ENCODE assay signal across 17 cellular contexts in the genomic region with DNA sequence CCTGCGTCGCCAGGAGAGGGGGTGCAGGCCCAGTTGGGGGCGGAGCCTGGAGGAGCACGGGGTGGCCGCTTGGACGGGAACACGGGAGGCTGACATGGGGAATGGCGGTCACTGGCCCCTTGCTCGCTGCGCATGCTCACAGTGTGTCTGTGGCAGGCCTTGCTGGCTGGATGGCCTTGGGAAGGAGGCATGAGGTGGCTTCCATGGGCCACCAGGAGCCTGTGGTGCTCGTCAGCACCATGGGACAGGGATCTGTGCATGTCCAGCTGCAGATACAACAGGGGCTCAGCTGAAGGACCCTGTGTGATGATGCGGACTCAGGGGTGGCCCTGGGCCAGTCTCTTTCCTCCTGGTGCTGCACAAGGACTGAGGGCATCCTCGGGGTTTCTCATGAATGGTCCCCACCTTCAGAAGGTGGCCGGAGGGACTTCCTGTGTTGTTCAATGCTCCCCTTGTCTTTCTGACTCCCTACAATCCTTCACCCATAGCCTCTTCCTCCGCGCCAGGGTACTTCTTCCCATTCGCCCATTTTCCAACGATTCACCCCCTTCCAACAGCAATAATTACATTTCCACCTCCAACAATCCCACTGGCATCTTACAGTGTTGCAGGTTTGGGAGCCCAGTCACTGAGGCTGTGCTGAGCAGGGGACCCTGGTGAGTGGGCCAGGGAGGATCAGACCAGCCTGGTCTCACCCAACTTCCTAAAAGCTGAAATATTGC. TPM values are rescaled to one million over a fixed set of nuclear protein-coding genes. Genes with fewer than 3 reads are reported as not detected.
DNase-seq lines count a peak whose midpoint lies in the region; ATAC-seq and TF ChIP-seq lines count a peak whose summit lies in the region.
"Had no signal": no experiment of that assay in that cellular context is flagged by ENCODE, and none has a peak within 500 bp of the region (broad histone marks: within the 10 kb centered on the region; RNA-seq: fewer than 3 reads in every experiment).

No MANE protein-coding gene starts in this region.

- no peaks in the 10 kb centered on the region for H3K79me2 ChIP-seq in neural progenitor cell (ENCODE audit: low read depth)

- no peak for ATAC-seq in GM21619 (IDR thresholded peaks at IDR 0.05; ENCODE audit: unreplicated experiment)
- ATAC-seq: CD8-positive, alpha-beta T cell; effector memory CD8-positive, alpha-beta T cell had no signal

- H2AFZ ChIP-seq in neural progenitor cell (replicated peaks), result no peak overlapping the region

- no peak overlapping the region for H3K27ac Mint-ChIP-seq in activated T-cell treated with anti-CD3 and anti-CD28 coated beads, Interleukin-2, amount 50 U/mL, for 24 hours
- H3K27ac Mint-ChIP-seq in HFFc6 (no peak overlapping the region), neural progenitor cell (peak overlapping the region; percentile 72), nephron progenitor cell (no peak overlapping the region)
- H3K27ac Mint-ChIP-seq in activated T-helper 2 cell treated with anti-CD3 and anti-CD28 coated beads, Interferon-gamma antibody, Interleukin-2, Interleukin-4, amounts not matched to agents 10 μg/mL and 5 μg/mL and 100 μg/mL, durations not matched to agents 14 hours and 24 hours and 36 hours, result peak overlapping the region; percentile 5
- H3K27ac Mint-ChIP-seq: CD8-positive, alpha-beta T cell had no signal

- TF ChIP-seq CTCF in HFFc6 (IDR thresholded peaks at IDR 0.05) (peak; percentile 61), neural progenitor cell (IDR thresholded peaks at IDR 0.05) (no peak), nephron progenitor cell (IDR thresholded peaks at IDR 0.05) (no peak), transverse colon (IDR thresholded peaks at IDR 0.05) (no peak)

- H3K4me3 ChIP-seq in neural progenitor cell (no peak overlapping the region), transverse colon (no peak overlapping the region)
- H3K4me3 ChIP-seq: prostate gland had no signal

- peaks cover 5% of the 10 kb centered on the region for H3K9me3 Mint-ChIP-seq in activated T-cell treated with anti-CD3 and anti-CD28 coated beads, Interleukin-2, amount 50 U/mL, for 24 hours
- H3K9me3 Mint-ChIP-seq in HFFc6 (peaks cover 14% of the 10 kb centered on the region), neural progenitor cell (peaks cover 13% of the 10 kb centered on the region), nephron progenitor cell (peaks cover 31% of the 10 kb centered on the region)
- H3K9me3 Mint-ChIP-seq in activated T-helper 2 cell treated with anti-CD3 and anti-CD28 coated beads, Interferon-gamma antibody, Interleukin-2, Interleukin-4, amounts not matched to agents 10 μg/mL and 5 μg/mL and 100 μg/mL, durations not matched to agents 14 hours and 24 hours and 36 hours, result peaks cover 17% of the 10 kb centered on the region
- H3K9me3 Mint-ChIP-seq: CD8-positive, alpha-beta T cell had no signal

- H3K4me1 Mint-ChIP-seq in activated T-cell treated with anti-CD3 and anti-CD28 coated beads, Interleukin-2, amount 50 U/mL, for 24 hours (ENCODE audit: low read depth), result peaks cover 72% of the 10 kb centered on the region
- H3K4me1 Mint-ChIP-seq in HFFc6 (ENCODE audit: low read depth), result peaks cover 23% of the 10 kb centered on the region
- peaks cover 63% of the 10 kb centered on the region for H3K4me1 Mint-ChIP-seq in activated T-helper 2 cell treated with anti-CD3 and anti-CD28 coated beads, Interferon-gamma antibody, Interleukin-2, Interleukin-4, amounts not matched to agents 10 μg/mL and 5 μg/mL and 100 μg/mL, durations not matched to agents 14 hours and 24 hours and 36 hours (ENCODE audit: low read depth)
- no peaks in the 10 kb centered on the region for H3K4me1 Mint-ChIP-seq in neural progenitor cell
- H3K4me1 Mint-ChIP-seq in nephron progenitor cell, result peaks cover 8% of the 10 kb centered on the region

- no peak overlapping the region for H3K27ac ChIP-seq in neural progenitor cell
- no peak overlapping the region for H3K27ac ChIP-seq in transverse colon
- H3K27ac ChIP-seq: prostate gland had no signal

- no peaks in the 10 kb centered on the region for H3K9me3 ChIP-seq in neural progenitor cell (ENCODE audit: low read depth)
- H3K9me3 ChIP-seq in transverse colon, result no peaks in the 10 kb centered on the region
- H3K9me3 ChIP-seq: prostate gland had no signal

- H4K20me1 ChIP-seq in neural progenitor cell (ENCODE audit: low read depth), result no peaks in the 10 kb centered on the region

- no peak for TF ChIP-seq EP300 in transverse colon (IDR thresholded peaks at IDR 0.05; ENCODE audit: low read depth)

- no peak overlapping the region for H3K9ac ChIP-seq in neural progenitor cell

- H3K4me1 ChIP-seq in neural progenitor cell (no peaks in the 10 kb centered on the region), transverse colon (peaks cover 0 to 20% (median 11%) of the 10 kb centered on the region in 4 donors)
- H3K4me1 ChIP-seq: prostate gland had no signal

- no peaks in the 10 kb centered on the region for H3F3A ChIP-seq in neural progenitor cell (ENCODE audit: low read depth)

- H3K27me3 ChIP-seq in neural progenitor cell, result no peaks in the 10 kb centered on the region
- no peaks in the 10 kb centered on the region for H3K27me3 ChIP-seq in transverse colon

- H3K4me2 ChIP-seq in neural progenitor cell, result no peak overlapping the region

- H3K36me3 Mint-ChIP-seq in activated T-cell treated with anti-CD3 and anti-CD28 coated beads, Interleukin-2, amount 50 U/mL, for 24 hours (ENCODE audit: low read depth), result peaks cover 26% of the 10 kb centered on the region
- H3K36me3 Mint-ChIP-seq in HFFc6 (ENCODE audit: low read depth) (peaks cover 26% of the 10 kb centered on the region), neural progenitor cell (no peaks in the 10 kb centered on the region), nephron progenitor cell (ENCODE audit: low read depth) (no peaks in the 10 kb centered on the region)
- peaks cover 58% of the 10 kb centered on the region for H3K36me3 Mint-ChIP-seq in activated T-helper 2 cell treated with anti-CD3 and anti-CD28 coated beads, Interferon-gamma antibody, Interleukin-2, Interleukin-4, amounts not matched to agents 10 μg/mL and 5 μg/mL and 100 μg/mL, durations not matched to agents 14 hours and 24 hours and 36 hours (ENCODE audit: low read depth)

- H3K4me3 Mint-ChIP-seq in activated T-cell treated with anti-CD3 and anti-CD28 coated beads, Interleukin-2, amount 50 U/mL, for 24 hours, result no peak overlapping the region
- H3K4me3 Mint-ChIP-seq in HFFc6 (no peak overlapping the region), neural progenitor cell (no peak overlapping the region), nephron progenitor cell (no peak overlapping the region)
- H3K4me3 Mint-ChIP-seq in activated T-helper 2 cell treated with anti-CD3 and anti-CD28 coated beads, Interferon-gamma antibody, Interleukin-2, Interleukin-4, amounts not matched to agents 10 μg/mL and 5 μg/mL and 100 μg/mL, durations not matched to agents 14 hours and 24 hours and 36 hours (ENCODE audit: low read depth), result no peak overlapping the region
- H3K4me3 Mint-ChIP-seq: CD8-positive, alpha-beta T cell had no signal

- WGBS in transverse colon (ENCODE audit: low coverage in 1 of 2), 2 donors, result 89 to 97% methylated on average over 5 to 18 of the region's 18 CpGs

- H3K27me3 Mint-ChIP-seq in activated T-cell treated with anti-CD3 and anti-CD28 coated beads, Interleukin-2, amount 50 U/mL, for 24 hours, result no peaks in the 10 kb centered on the region
- peaks cover 8% of the 10 kb centered on the region for H3K27me3 Mint-ChIP-seq in HFFc6 (ENCODE audit: insufficient read depth)
- no peaks in the 10 kb centered on the region for H3K27me3 Mint-ChIP-seq in activated T-helper 2 cell treated with anti-CD3 and anti-CD28 coated beads, Interferon-gamma antibody, Interleukin-2, Interleukin-4, amounts not matched to agents 10 μg/mL and 5 μg/mL and 100 μg/mL, durations not matched to agents 14 hours and 24 hours and 36 hours (ENCODE audit: low read depth)
- H3K27me3 Mint-ChIP-seq in neural progenitor cell (ENCODE audit: insufficient read depth, low read depth), result peaks cover 5% of the 10 kb centered on the region
- H3K27me3 Mint-ChIP-seq in nephron progenitor cell (ENCODE audit: low read depth, poor library complexity), result peaks cover 6% of the 10 kb centered on the region
- H3K27me3 Mint-ChIP-seq: effector memory CD8-positive, alpha-beta T cell had no signal

- no peaks in the 10 kb centered on the region for H3K36me3 ChIP-seq in neural progenitor cell
- H3K36me3 ChIP-seq in transverse colon, result no peaks in the 10 kb centered on the region
- H3K36me3 ChIP-seq: prostate gland had no signal

- peak; percentile 51 to 61 for DNase-seq in activated T-cell treated with anti-CD3 and anti-CD28 coated beads, Interleukin-2, amount 50 U/mL, for 48 hours
- DNase-seq in activated T-cell treated with anti-CD3 and anti-CD28 coated beads, Interleukin-2, amount 50 U/mL, for 24 hours, result no peak
- DNase-seq in HFFc6, result no peak
- no peak for DNase-seq in activated T-helper 2 cell treated with anti-CD3 and anti-CD28 coated beads, Interferon-gamma antibody, Interleukin-2, Interleukin-4, amounts not matched to agents 10 μg/mL and 5 μg/mL and 100 μg/mL, durations not matched to agents 14 hours and 24 hours and 36 hours (ENCODE audit: low spot score)
- no peak for DNase-seq in neural progenitor cell (ENCODE audit: low spot score)
- DNase-seq in nephron progenitor cell, result no peak
- DNase-seq in transverse colon, result no peak
- DNase-seq: amniotic stem cell; effector memory CD8-positive, alpha-beta T cell; mesendoderm; NCI-H2029; SIG-M5; stimulated activated CD4-positive, alpha-beta T cell treated with anti-CD3 and anti-CD28 coated beads, Interleukin-4, amount 100 ng/mL, for 4 hours; substantia nigra had no signal

- in situ Hi-C loops in transverse colon (cut with MboI; ENCODE audit: low pct_ligation_motif_present in 1 of 4, low pct_unique_long_range_greater_than_20kb in 1 of 4, low sequenced_read_pairs in 3 of 4), result no loop called here

- TF ChIP-seq POLR2A in transverse colon (IDR thresholded peaks at IDR 0.05), result no peak

- intact Hi-C loops in activated T-helper 2 cell treated with anti-CD3 and anti-CD28 coated beads, Interferon-gamma antibody, Interleukin-2, Interleukin-4, amounts not matched to agents 10 μg/mL and 5 μg/mL and 100 μg/mL, durations not matched to agents 14 hours and 24 hours and 36 hours (cut with micrococcal nuclease), result no loop called here
- intact Hi-C loops in transverse colon (cut with DNase I; ENCODE audit: low total_unique reads), result no loop called here

RNA-seq across cellular contexts. Expression of a gene that starts 3.4 kb away (rescaled TPM):
- 10 to 100 TPM; 18.4 to 23.9 (median 19.6) TPM for total RNA-seq in HFFc6 (2021; fragmentation: NEBNext Ultra II Directional; extraction: Animal tissue kit (Norgen Biotek cat#: 25700))
- 55.7 and 59.1 TPM in 2 replicates for total RNA-seq in activated T-helper 2 cell treated with anti-CD3 and anti-CD28 coated beads, Interferon-gamma antibody, Interleukin-2, Interleukin-4, amounts not matched to agents 10 μg/mL and 5 μg/mL and 100 μg/mL, durations not matched to agents 14 hours and 24 hours and 36 hours
- total RNA-seq in neural progenitor cell (ENCODE audit: low replicate concordance), result 2.0 and 2.1 TPM in 2 replicates
- 10 to 100 TPM in 2 of 4 donors, 1 to 10 TPM in 2; 6.8 to 32.9 (median 17.9) TPM for total RNA-seq in transverse colon

Comparison
In these comparisons a context has a peak if more than half of its experiments do, and no peak if none do; other contexts are left out.
1. DNase-seq: peak in activated T-cell treated with anti-CD3 and anti-CD28 coated beads, Interleukin-2, amount 50 U/mL, for 48 hours (2 of 2); none in activated T-cell treated with anti-CD3 and anti-CD28 coated beads, Interleukin-2, amount 50 U/mL, for 24 hours (single experiment), HFFc6 (single experiment), activated T-helper 2 cell treated with anti-CD3 and anti-CD28 coated beads, Interferon-gamma antibody, Interleukin-2, Interleukin-4, amounts not matched to agents 10 μg/mL and 5 μg/mL and 100 μg/mL, durations not matched to agents 14 hours and 24 hours and 36 hours (single experiment), neural progenitor cell (single experiment), nephron progenitor cell (single experiment) and transverse colon (single experiment).
2. H3K27ac Mint-ChIP-seq: peak in activated T-helper 2 cell treated with anti-CD3 and anti-CD28 coated beads, Interferon-gamma antibody, Interleukin-2, Interleukin-4, amounts not matched to agents 10 μg/mL and 5 μg/mL and 100 μg/mL, durations not matched to agents 14 hours and 24 hours and 36 hours (single experiment) and neural progenitor cell (single experiment); none in activated T-cell treated with anti-CD3 and anti-CD28 coated beads, Interleukin-2, amount 50 U/mL, for 24 hours (single experiment), HFFc6 (single experiment) and nephron progenitor cell (single experiment).